In genomic region chr18:58088723-58089074, GRCh38 we compare ENCODE assay signal across 24 cellular contexts. TPM values are rescaled to one million over a fixed set of nuclear protein-coding genes. Genes with fewer than 3 reads are reported as not detected.
DNase-seq lines count a peak whose midpoint lies in the region; ATAC-seq and TF ChIP-seq lines count a peak whose summit lies in the region.
"Had no signal": no experiment of that assay in that cellular context is flagged by ENCODE, and none has a peak within 500 bp of the region (broad histone marks: within the 10 kb centered on the region; RNA-seq: fewer than 3 reads in every experiment).

No MANE protein-coding gene starts in this region.

- no peak overlapping the region for H3K27ac Mint-ChIP-seq in MCF 10A (ENCODE audit: low read depth, unreplicated experiment)
- H3K27ac Mint-ChIP-seq: HFFc6; memory B cell; naive B cell; stimulated activated naive CD8-positive, alpha-beta T cell treated with anti-CD3 and anti-CD28 coated beads, Interleukin-15, amount 100 ng/mL, for 72 hours had no signal

- H3K79me2 ChIP-seq in mammary epithelial cell (ENCODE audit: insufficient read depth, low read length) (peaks cover 43% of the 10 kb centered on the region), PC-3 (ENCODE audit: low read length) (peaks cover 72% of the 10 kb centered on the region)

- CTCF ChIA-PET in mammary epithelial cell (lab: Charles Lee; ENCODE audit: low non-redundant PET), result no interaction called here
- CTCF ChIA-PET in MCF 10A (lab: Yijun Ruan, JAX), result interaction anchor here (0.6 to 2.0 kb wide), 6 partner anchors 21 to 715 kb away, joined by 3 to 6 read pairs (median 4); no protein-coding TSS in a partner anchor
- CTCF ChIA-PET in PC-3 (lab: Charles Lee), result interaction anchor here (1.7 kb wide), 1 partner anchor 45 kb away, joined by 4 read pairs; the partner anchor contains the start of gene NEDD4L

- intact Hi-C loops in mammary epithelial cell (cut with micrococcal nuclease), result loop anchor here (1.0 kb wide), 1 partner anchor 43 kb away; no protein-coding TSS in a partner anchor
- intact Hi-C loops in MCF 10A (cut with micrococcal nuclease), result no loop called here
- intact Hi-C loops in PC-3 (cut with micrococcal nuclease), result loop anchor here (2.0 kb wide), 1 partner anchor 42 kb away; no protein-coding TSS in a partner anchor
- intact Hi-C loops in left lung (cut with DNase I), result no loop called here
- intact Hi-C loops in upper lobe of right lung (cut with DNase I), result no loop called here

- H3K9ac ChIP-seq in mammary epithelial cell (ENCODE audit: insufficient read depth, low read length) (no peak overlapping the region), PC-3 (ENCODE audit: low read length) (peak overlapping the region; percentile 48)
- H3K9ac ChIP-seq: BLaER1 treated with 17β-estradiol and CSF1 and Interleukin-3, amounts not matched to agents 10 nM and 100 nM had no signal

- 0 out of 2 replicates have a peak, but pooled peaks have one; percentile 1 for ATAC-seq in PC-3
- ATAC-seq in left lung, result peak; percentile 62
- ATAC-seq in upper lobe of right lung, result peak; percentile 56

- H3K9me3 ChIP-seq in mammary epithelial cell (replicated peaks; ENCODE audit: insufficient read depth, low read length) (no peaks in the 10 kb centered on the region), PC-3 (ENCODE audit: low read length) (no peaks in the 10 kb centered on the region), left lung (no peaks in the 10 kb centered on the region), upper lobe of right lung (no peaks in the 10 kb centered on the region)

- H2AFZ ChIP-seq in mammary epithelial cell (ENCODE audit: low read depth, low read length) (no peak overlapping the region), PC-3 (ENCODE audit: low read length) (no peak overlapping the region)

- H3K4me3 ChIP-seq in mammary epithelial cell (replicated peaks in 1 of 3; ENCODE audit: insufficient read depth in 1 of 3, low read depth in 2 of 3, low read length in 3 of 3) (no peak overlapping the region), PC-3 (ENCODE audit: low read length) (no peak overlapping the region), left lung (no peak overlapping the region), upper lobe of right lung (no peak overlapping the region)
- H3K4me3 ChIP-seq: BLaER1 treated with 17β-estradiol and CSF1 and Interleukin-3, amounts not matched to agents 10 nM and 100 nM; esophagus muscularis mucosa had no signal

- H3K36me3 ChIP-seq in mammary epithelial cell (ENCODE audit: insufficient read depth, low read length) (no peaks in the 10 kb centered on the region), PC-3 (ENCODE audit: low read depth, low read length) (no peaks in the 10 kb centered on the region), left lung (no peaks in the 10 kb centered on the region), upper lobe of right lung (no peaks in the 10 kb centered on the region)
- H3K36me3 ChIP-seq: brain microvascular endothelial cell, esophagus muscularis mucosa had no signal

- 98% methylated on average over 4 of the region's 4 CpGs for WGBS in mammary epithelial cell (ENCODE audit: low coverage, missing lambda C conversion rate)

- H3K4me1 Mint-ChIP-seq in MCF 10A (ENCODE audit: insufficient read depth, unreplicated experiment), result peaks cover 30% of the 10 kb centered on the region

- dilution Hi-C loops in mammary epithelial cell (cut with HindIII; ENCODE audit: low sequenced_read_pairs), result no loop called here

- peak overlapping the region; percentile 17 for H3K27ac ChIP-seq in mammary epithelial cell (ENCODE audit: insufficient read depth, low read depth, low read length)
- peak overlapping the region; percentile 93 for H3K27ac ChIP-seq in PC-3 (ENCODE audit: low read length)
- H3K27ac ChIP-seq in left lung, result peak overlapping the region; percentile 42 to 70
- H3K27ac ChIP-seq in upper lobe of right lung, result peak overlapping the region; percentile 69
- H3K27ac ChIP-seq: brain microvascular endothelial cell, esophagus muscularis mucosa had no signal

- H3K27me3 ChIP-seq in mammary epithelial cell (ENCODE audit: insufficient read depth, low read length), result no peaks in the 10 kb centered on the region
- H3K27me3 ChIP-seq in PC-3 (ENCODE audit: low read length), result no peaks in the 10 kb centered on the region
- no peaks in the 10 kb centered on the region for H3K27me3 ChIP-seq in left lung
- no peaks in the 10 kb centered on the region for H3K27me3 ChIP-seq in upper lobe of right lung
- H3K27me3 ChIP-seq: BLaER1 treated with 17β-estradiol and CSF1 and Interleukin-3, amounts not matched to agents 10 nM and 100 nM; brain microvascular endothelial cell; esophagus muscularis mucosa had no signal

- peaks cover 19% of the 10 kb centered on the region for H3F3A ChIP-seq in PC-3 (ENCODE audit: low read length, unreplicated experiment)

- H3K4me2 ChIP-seq in mammary epithelial cell (ENCODE audit: insufficient read depth, low read depth, low read length), result no peak overlapping the region
- peak overlapping the region; percentile 62 for H3K4me2 ChIP-seq in PC-3 (ENCODE audit: low read length)

- peaks cover 40% of the 10 kb centered on the region for H3K4me1 ChIP-seq in mammary epithelial cell (ENCODE audit: insufficient read depth, low read length)
- peaks cover 75% of the 10 kb centered on the region for H3K4me1 ChIP-seq in PC-3 (ENCODE audit: insufficient read depth, low read length)
- peaks cover 3 to 48% of the 10 kb centered on the region in 2 donors for H3K4me1 ChIP-seq in left lung
- H3K4me1 ChIP-seq in upper lobe of right lung, result peaks cover 16% of the 10 kb centered on the region
- H3K4me1 ChIP-seq: esophagus muscularis mucosa had no signal

- H4K20me1 ChIP-seq in mammary epithelial cell (ENCODE audit: insufficient read depth, low read length) (no peaks in the 10 kb centered on the region), PC-3 (ENCODE audit: low read length) (no peaks in the 10 kb centered on the region)

- in situ Hi-C loops in mammary epithelial cell (cut with MboI; ENCODE audit: low sequenced_read_pairs in 2 of 2), result no loop called here

- TF ChIP-seq CTCF in mammary epithelial cell (conservative IDR thresholded peaks at IDR 0.05 in 1 of 2, IDR thresholded peaks at IDR 0.05 in 1 of 2; ENCODE audit: extremely low read depth in 1 of 2, insufficient read depth in 1 of 2, low read depth in 1 of 2, low read length in 2 of 2) (no peak), MCF 10A (IDR thresholded peaks at IDR 0.05; ENCODE audit: unreplicated experiment) (no peak), PC-3 (conservative IDR thresholded peaks at IDR 0.05; ENCODE audit: low read depth, low read length) (no peak), left lung (IDR thresholded peaks at IDR 0.05) (no peak), upper lobe of right lung (IDR thresholded peaks at IDR 0.05) (no peak)

- H3K27me3 Mint-ChIP-seq in MCF 10A (ENCODE audit: insufficient read depth, unreplicated experiment), result no peaks in the 10 kb centered on the region
- H3K27me3 Mint-ChIP-seq: memory B cell; stimulated activated naive CD8-positive, alpha-beta T cell treated with anti-CD3 and anti-CD28 coated beads, Interleukin-15, amount 100 ng/mL, for 72 hours had no signal

- BruUV-seq in mammary epithelial cell (replicated peaks; lab: Mats Ljungman, UMichigan) (no TSS peak), MCF 10A (replicated peaks; lab: Mats Ljungman, UMichigan) (no TSS peak), PC-3 (replicated peaks; lab: Mats Ljungman, UMichigan) (no TSS peak)

- H3K9me2 ChIP-seq in PC-3 (replicated peaks; ENCODE audit: low read length), result no peaks in the 10 kb centered on the region

- POLR2A ChIA-PET in MCF 10A (lab: Yijun Ruan, JAX) (interaction anchor here (0.6 to 1.8 kb wide), 11 partner anchors 11 to 311 kb away, joined by 3 to 6 read pairs (median 3); no protein-coding TSS in a partner anchor), PC-3 (lab: Charles Lee; ENCODE audit: unreplicated experiment) (no interaction called here)

- peaks cover 4% of the 10 kb centered on the region for H3K36me3 Mint-ChIP-seq in MCF 10A (ENCODE audit: insufficient read depth, unreplicated experiment)

- H3K4me3 Mint-ChIP-seq in MCF 10A (ENCODE audit: unreplicated experiment), result no peak overlapping the region
- H3K4me3 Mint-ChIP-seq: HFFc6; memory B cell; naive B cell; stimulated activated naive CD8-positive, alpha-beta T cell treated with anti-CD3 and anti-CD28 coated beads, Interleukin-15, amount 100 ng/mL, for 72 hours; WTC11 had no signal

- no peak for DNase-seq in mammary epithelial cell
- no peak for DNase-seq in MCF 10A (ENCODE audit: unreplicated experiment)
- DNase-seq in PC-3, result peak; percentile 42
- DNase-seq in left lung, result no peak
- no peak for DNase-seq in upper lobe of right lung
- no peak for DNase-seq in activated CD4-positive, alpha-beta T cell treated with anti-CD3 and anti-CD28 coated beads for 48 hours
- DNase-seq in HK-2 (ENCODE audit: unreplicated experiment), result no peak
- no peak for DNase-seq in stimulated activated CD8-positive, alpha-beta memory T cell treated with anti-CD3 and anti-CD28 coated beads, Interleukin-4, amount 100 ng/mL, for 48 hours
- DNase-seq: activated CD4-positive, alpha-beta T cell treated with anti-CD3 and anti-CD28 coated beads, Interleukin-2, amount 50 U/mL, for 48 hours; activated gamma-delta T cell; brain microvascular endothelial cell; DMS79; effector memory CD4-positive, alpha-beta T cell; HFFc6; hippocampal formation; naive B cell; NCI-H524 treated with DMSO at 0.1 percent for 48 hours; nucleus accumbens; stimulated activated CD4-positive, alpha-beta T cell treated with anti-CD3 and anti-CD28 coated beads, Interleukin-4, amount 100 ng/mL, for 4 hours; stimulated activated naive CD8-positive, alpha-beta T cell treated with anti-CD3 and anti-CD28 coated beads, Interleukin-15, amount 100 ng/mL, for 72 hours had no signal

- H3K9me3 Mint-ChIP-seq in MCF 10A (ENCODE audit: unreplicated experiment), result peaks cover 7% of the 10 kb centered on the region

RNA-seq across cellular contexts. Expression of gene NEDD4L, which starts 44.7 kb away (rescaled TPM):
- total RNA-seq in mammary epithelial cell, result 100 to 1,000 TPM; 145 to 148 TPM
- polyA plus RNA-seq in mammary epithelial cell, result 48.4 TPM
- 144 TPM for polyA minus RNA-seq in mammary epithelial cell
- total RNA-seq in MCF 10A (2022), result 75.1 and 108 TPM in 2 replicates
- 100 and 105 TPM in 2 replicates for total RNA-seq in PC-3 (2014; rRNA removed)
- 100 to 1,000 TPM; 109 to 159 TPM for total RNA-seq in left lung
- 192 TPM for total RNA-seq in upper lobe of right lung

Comparison
In these comparisons a context has a peak if more than half of its experiments do, and no peak if none do; other contexts are left out.
1. intact Hi-C loops: an anchor here in mammary epithelial cell (1.0 kb wide) and PC-3 (2.0 kb wide); none called in MCF 10A, left lung and upper lobe of right lung.
2. H3K27ac ChIP-seq: peak in every context shown above with its lines; median percentile 93 in PC-3; 69 in upper lobe of right lung; 56 in left lung; 17 in mammary epithelial cell.
3. ATAC-seq: peak in every context shown above with its lines; median percentile 62 in left lung; 56 in upper lobe of right lung; 1 in PC-3.